Comparison of ENCODE assay signal across 13 cellular contexts in genomic region chr3:105255351-105255750, GRCh38.
DNase-seq lines count a peak whose midpoint lies in the region; ATAC-seq, FAIRE-seq and TF ChIP-seq lines count a peak whose summit lies in the region.
"Had no signal": no experiment of that assay in that cellular context is flagged by ENCODE, and none has a peak within 500 bp of the region (broad histone marks: within the 10 kb centered on the region; RNA-seq: fewer than 3 reads in every experiment).

No MANE protein-coding gene starts in this region.

- H4K91ac ChIP-seq in IMR-90 (ENCODE audit: insufficient read depth, low read depth, low read length) = no peak overlapping the region

- H4K20me1 ChIP-seq in IMR-90 (ENCODE audit: insufficient read depth, low read length) (no peaks in the 10 kb centered on the region), astrocyte (ENCODE audit: insufficient read depth, low read length) (no peaks in the 10 kb centered on the region)

- H3K4me3 ChIP-seq in A549 = no peak overlapping the region
- H3K4me3 ChIP-seq in IMR-90 (ENCODE audit: insufficient read depth, low read depth, low read length) = no peak overlapping the region
- H3K4me3 ChIP-seq in astrocyte (ENCODE audit: insufficient read depth, low read depth, low read length) = no peak overlapping the region

- H3K4me2 ChIP-seq in A549 = no peak overlapping the region
- H3K4me2 ChIP-seq in IMR-90 (ENCODE audit: low read depth, low read length) = no peak overlapping the region
- H3K4me2 ChIP-seq in astrocyte (ENCODE audit: low read length) = no peak overlapping the region

- ATAC-seq in A549 = 0 out of 6 replicates have a peak, but pooled peaks of 1 of the 2 experiments have one; percentile 30
- no peak for ATAC-seq in IMR-90 (ENCODE audit: low read depth)
- ATAC-seq in foreskin keratinocyte = peak; percentile 42

- WGBS in A549 (ENCODE audit: missing lambda C conversion rate) = 36% methylated on average over 2 of the region's 2 CpGs
- 33% methylated on average over 1 of the region's 2 CpGs; no CpG with 5 or more reads in 1 of the 2 experiments for WGBS in IMR-90 (ENCODE audit: extremely low coverage in 2 of 2, insufficient read length in 1 of 2), 2 experiments

- no peaks in the 10 kb centered on the region for H3K79me2 ChIP-seq in astrocyte (ENCODE audit: insufficient read depth, low read length)

- no peak overlapping the region for H3K23ac ChIP-seq in IMR-90 (ENCODE audit: low read depth, low read length)

- CTCF ChIA-PET in A549 (lab: Yijun Ruan, JAX) = no interaction called here
- CTCF ChIA-PET in IMR-90 (lab: Yijun Ruan, JAX) = interaction anchor here (1.4 kb wide), 1 partner anchor 12 kb away, joined by 4 read pairs; no protein-coding TSS in a partner anchor

- H3K27me3 Mint-ChIP-seq in astrocyte (ENCODE audit: low read depth, unreplicated experiment) = no peaks in the 10 kb centered on the region
- H3K27me3 Mint-ChIP-seq: CD4-positive, alpha-beta T cell had no signal

- H2AK9ac ChIP-seq in IMR-90 (replicated peaks; ENCODE audit: low read depth, low read length, poor library complexity) = no peak overlapping the region

- no TSS peak for BruUV-seq in IMR-90 (replicated peaks; lab: Mats Ljungman, UMichigan)

- H3K36me3 ChIP-seq in IMR-90 (ENCODE audit: control insufficient read depth, insufficient read depth, low read length) = no peaks in the 10 kb centered on the region
- no peaks in the 10 kb centered on the region for H3K36me3 ChIP-seq in astrocyte (ENCODE audit: insufficient read depth, low read length)
- H3K36me3 ChIP-seq: BE2C had no signal

- in situ Hi-C loops in IMR-90 (cut with MboI; ENCODE audit: low sequenced_read_pairs) = no loop called here

- POLR2A ChIA-PET in A549 (lab: Yijun Ruan, JAX) = no interaction called here
- POLR2A ChIA-PET in IMR-90 (lab: Charles Lee; ENCODE audit: unreplicated experiment) = no interaction called here

- DNase-seq in A549 (ENCODE audit: low read depth in 1 of 2, low spot score in 1 of 2) (no peak), IMR-90 (peak; percentile 8), astrocyte (ENCODE audit: low read depth) (peak; percentile 52), foreskin keratinocyte (peak in 1 of 2 donors; percentile 2), SIG-M5 (lab: John Stamatoyannopoulos, UW) (no peak), 8988T (no peak), NCI-H1930 (lab: John Stamatoyannopoulos, UW) (no peak)
- DNase-seq: CD4-positive, alpha-beta T cell; HCEC 1CT; Karpas-422; NCI-H1417 treated with DMSO at 0.1 percent for 48 hours; NK-92 treated with Interleukin-12 subunit alpha and Interleukin-12 subunit beta, amount 100 ng/mL, for 24 hours had no signal

- TF ChIP-seq RAD21 in A549 (conservative IDR thresholded peaks at IDR 0.05 in 1 of 2, IDR thresholded peaks at IDR 0.05 in 1 of 2) (no peak), IMR-90 (IDR thresholded peaks at IDR 0.05; ENCODE audit: low read length) (no peak)

- H3K4me1 Mint-ChIP-seq in astrocyte (ENCODE audit: low read depth, unreplicated experiment) = no peaks in the 10 kb centered on the region

- H2BK120ac ChIP-seq in IMR-90 (ENCODE audit: low read depth, low read length) = no peak overlapping the region

- H3K9me1 ChIP-seq in IMR-90 (ENCODE audit: insufficient read depth, low read length) = no peaks in the 10 kb centered on the region

- no peak overlapping the region for H2AFZ ChIP-seq in IMR-90 (replicated peaks; ENCODE audit: low read length, poor library complexity)
- H2AFZ ChIP-seq in astrocyte (ENCODE audit: low read depth, low read length) = no peak overlapping the region

- dilution Hi-C loops in IMR-90 (cut with HindIII; ENCODE audit: low sequenced_read_pairs, unreplicated experiment) = no loop called here

- no peak for TF ChIP-seq EP300 in A549 (IDR thresholded peaks at IDR 0.05)

- no peak overlapping the region for H3K4me3 Mint-ChIP-seq in astrocyte (ENCODE audit: unreplicated experiment)
- H3K4me3 Mint-ChIP-seq: CD4-positive, alpha-beta T cell had no signal

- H3K79me1 ChIP-seq in IMR-90 (ENCODE audit: low read depth in 1 of 2, low read length in 2 of 2) = no peaks in the 10 kb centered on the region

- H3K27ac ChIP-seq in A549 (no peak overlapping the region), IMR-90 (ENCODE audit: insufficient read depth, low read length) (no peak overlapping the region), astrocyte (ENCODE audit: low read depth, low read length) (no peak overlapping the region), foreskin keratinocyte (no peak overlapping the region)

- no peak overlapping the region for H3K18ac ChIP-seq in IMR-90 (ENCODE audit: low read depth, low read length)

- TF ChIP-seq CTCF in A549 (IDR thresholded peaks at IDR 0.05) (no peak), IMR-90 (conservative IDR thresholded peaks at IDR 0.05; ENCODE audit: low read depth, low read length) (no peak), astrocyte (IDR thresholded peaks at IDR 0.05; ENCODE audit: insufficient read depth, low read depth, low read length) (no peak), foreskin keratinocyte (conservative IDR thresholded peaks at IDR 0.05) (no peak)

- no peak overlapping the region for H3K9ac ChIP-seq in IMR-90 (ENCODE audit: low read depth, low read length)
- no peak overlapping the region for H3K9ac ChIP-seq in astrocyte (ENCODE audit: low read length)

- no peak overlapping the region for H4K5ac ChIP-seq in IMR-90 (ENCODE audit: low read depth, low read length)

- FAIRE-seq in A549 (lab: Jason Lieb, UNC) (peak; percentile 54), astrocyte (lab: Jason Lieb, UNC) (no peak)

- no peak overlapping the region for H3K56ac ChIP-seq in IMR-90 (ENCODE audit: extremely low read depth, insufficient read depth, low read length)

- no peak overlapping the region for H3K27ac Mint-ChIP-seq in astrocyte (ENCODE audit: unreplicated experiment)
- H3K27ac Mint-ChIP-seq: CD4-positive, alpha-beta T cell had no signal

- H3K27me3 ChIP-seq in IMR-90 (ENCODE audit: control insufficient read depth, insufficient read depth, low read length) (no peaks in the 10 kb centered on the region), astrocyte (ENCODE audit: insufficient read depth, low read length) (no peaks in the 10 kb centered on the region), foreskin keratinocyte (no peaks in the 10 kb centered on the region)
- H3K27me3 ChIP-seq: BE2C had no signal

- H3K9me3 ChIP-seq in A549 (peaks cover 5% of the 10 kb centered on the region; the same call in 1 of the 3 replicates), IMR-90 (ENCODE audit: control insufficient read depth, insufficient read depth, low read length) (peaks cover 4% of the 10 kb centered on the region), astrocyte (ENCODE audit: insufficient read depth, low read depth, low read length) (peaks cover under 1% of the 10 kb centered on the region)
- H3K9me3 ChIP-seq: BE2C had no signal

- H3K4ac ChIP-seq in IMR-90 (ENCODE audit: low read depth, low read length) = no peak overlapping the region

- H3K4me1 ChIP-seq in A549 (no peaks in the 10 kb centered on the region), IMR-90 (ENCODE audit: control insufficient read depth, insufficient read depth, low read length) (no peaks in the 10 kb centered on the region), astrocyte (ENCODE audit: insufficient read depth, low read length) (no peaks in the 10 kb centered on the region), foreskin keratinocyte (no peaks in the 10 kb centered on the region)

- no peak overlapping the region for H2BK5ac ChIP-seq in IMR-90 (ENCODE audit: low read depth, low read length, poor library complexity, severe bottlenecking)

- H2BK20ac ChIP-seq in IMR-90 (ENCODE audit: low read depth, low read length) = no peak overlapping the region

- H3K36me3 Mint-ChIP-seq in astrocyte (ENCODE audit: low read depth, unreplicated experiment) = no peaks in the 10 kb centered on the region

- H2AK5ac ChIP-seq in IMR-90 (ENCODE audit: low read depth, low read length) = no peak overlapping the region

- TF ChIP-seq POLR2A in A549 (IDR thresholded peaks at IDR 0.05; ENCODE audit: low read length) (no peak), IMR-90 (IDR thresholded peaks at IDR 0.05; ENCODE audit: low read depth, low read length) (no peak)

- intact Hi-C loops in IMR-90 (cut with micrococcal nuclease) = no loop called here

- no peak overlapping the region for H2BK15ac ChIP-seq in IMR-90 (ENCODE audit: low read depth, low read length)

- no peak overlapping the region for H3K14ac ChIP-seq in IMR-90 (replicated peaks; ENCODE audit: low read depth, low read length)

- H4K8ac ChIP-seq in IMR-90 (ENCODE audit: low read depth in 2 of 2, low read length in 2 of 2) = no peak overlapping the region

- peaks cover 3% of the 10 kb centered on the region for H3K9me3 Mint-ChIP-seq in astrocyte (ENCODE audit: unreplicated experiment)
- H3K9me3 Mint-ChIP-seq: CD4-positive, alpha-beta T cell had no signal

TF ChIP-seq in A549, 52 proteins besides CTCF, POLR2A, EP300 and RAD21:
- TF ChIP-seq TFCP2L1 (CRISPR knock-in tag; IDR thresholded peaks at IDR 0.05) (no peak), CEBPB (IDR thresholded peaks at IDR 0.05) (no peak), CHD2 (IDR thresholded peaks at IDR 0.05; ENCODE audit: low read length, partially characterized antibody) (no peak), RCOR1 (IDR thresholded peaks at IDR 0.05; ENCODE audit: low read depth, low read length) (no peak), ESRRA (IDR thresholded peaks at IDR 0.05; ENCODE audit: borderline replicate concordance, low read length) (no peak)

TF ChIP-seq in IMR-90, 13 proteins besides CTCF, POLR2A, EP300 and RAD21 (continues in another document):
- TF ChIP-seq RFX5 (IDR thresholded peaks at IDR 0.05; ENCODE audit: low read depth, low read length) = no peak
- TF ChIP-seq ELK1 (IDR thresholded peaks at IDR 0.05; ENCODE audit: borderline replicate concordance, low read depth, low read length) = no peak
- no peak for TF ChIP-seq SMC3 (IDR thresholded peaks at IDR 0.05; ENCODE audit: low read depth, low read length)
- TF ChIP-seq RCOR1 (IDR thresholded peaks at IDR 0.05; ENCODE audit: insufficient replicate concordance, low read length) = no peak
- TF ChIP-seq CHD1 (IDR thresholded peaks at IDR 0.05; ENCODE audit: low read depth, low read length) = no peak
- TF ChIP-seq MAFK (IDR thresholded peaks at IDR 0.05; ENCODE audit: low read depth, low read length) = no peak
- TF ChIP-seq MXI1 (IDR thresholded peaks at IDR 0.05; ENCODE audit: borderline replicate concordance, low read depth, low read length) = no peak
- TF ChIP-seq BHLHE40 (IDR thresholded peaks at IDR 0.05; ENCODE audit: low read depth, low read length) = no peak
- no peak for TF ChIP-seq MAZ (IDR thresholded peaks at IDR 0.05; ENCODE audit: borderline replicate concordance, low read depth, low read length)
- no peak for TF ChIP-seq FOS (IDR thresholded peaks at IDR 0.05; ENCODE audit: low read depth, low read length)

Comparison
In these comparisons a context has a peak if more than half of its experiments do, and no peak if none do; other contexts are left out.
1. DNase-seq: peak in IMR-90 (single experiment) and astrocyte (single experiment); none in A549 (0 of 2), SIG-M5 (single experiment), 8988T (single experiment) and NCI-H1930 (0 of 2).